ENCODE assay signal across 8 cellular contexts in the genomic region with DNA sequence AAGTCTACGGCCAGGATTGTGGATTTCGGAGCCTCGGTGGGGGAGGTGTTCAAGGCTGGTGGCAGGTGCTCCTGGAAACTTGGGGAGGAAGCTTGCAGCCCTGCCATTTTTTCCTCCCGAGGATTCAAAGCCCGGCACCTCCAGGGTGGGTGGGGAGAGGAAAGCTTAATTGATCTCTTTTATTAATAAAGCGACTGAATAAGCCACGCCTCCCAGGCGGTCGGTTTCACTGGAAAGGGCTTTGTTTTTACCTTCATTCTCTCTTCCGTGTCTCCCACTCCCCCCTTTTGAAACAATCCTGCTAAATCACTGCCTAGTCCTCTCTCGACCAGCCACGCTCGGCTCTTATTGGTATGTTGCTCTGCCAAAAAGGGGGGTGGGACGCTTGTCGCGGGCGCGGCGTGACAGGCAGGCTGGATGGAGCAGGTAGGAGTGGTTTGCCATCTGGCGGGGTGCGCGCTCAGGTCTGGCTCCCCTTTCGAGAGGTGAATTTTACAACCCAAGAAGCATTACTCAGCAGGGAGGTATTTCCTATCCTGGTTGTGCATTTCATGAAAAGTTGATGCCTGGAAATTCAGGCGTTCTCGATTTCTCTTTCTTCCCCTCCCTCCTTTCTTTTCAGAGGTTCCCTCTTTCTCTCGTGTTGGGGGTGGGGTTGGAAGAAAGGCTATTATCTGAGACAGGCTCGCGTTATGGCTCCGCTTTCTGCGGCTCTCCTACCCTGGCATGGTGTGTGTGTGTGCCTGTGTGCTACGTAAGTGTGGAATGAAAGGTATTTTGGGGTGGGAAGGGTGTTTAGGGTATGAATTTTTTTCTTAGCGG. TPM values are rescaled to one million over a fixed set of nuclear protein-coding genes. Genes with fewer than 3 reads are reported as not detected.
DNase-seq lines count a peak whose midpoint lies in the region; ATAC-seq, FAIRE-seq and TF ChIP-seq lines count a peak whose summit lies in the region.

No MANE protein-coding gene starts in this region.

- H3K27ac ChIP-seq in ectodermal cell (ENCODE audit: insufficient read depth, low read depth, low read length, poor library complexity, severe bottlenecking) (peak overlapping the region; percentile 47), mesendoderm (ENCODE audit: low read depth, low read length) (peak overlapping the region; percentile 97)

- 0% methylated on average over 31 to 32 of the region's 32 CpGs for WGBS in ectodermal cell, 2 experiments
- WGBS in mesendoderm (ENCODE audit: extremely low coverage, insufficient coverage, low lambda C conversion rate): no CpG with 5 or more reads among the region's 32 CpGs

- H2BK15ac ChIP-seq in mesendoderm (replicated peaks; ENCODE audit: low read depth): no peak overlapping the region

- no peak overlapping the region for H2BK5ac ChIP-seq in mesendoderm (ENCODE audit: low read length)

- H3K56ac ChIP-seq in mesendoderm (ENCODE audit: low read length): peak overlapping the region; percentile 90

- peaks cover 3% of the 10 kb centered on the region for H3K79me1 ChIP-seq in mesendoderm (ENCODE audit: low read length)

- ATAC-seq in stimulated activated naive CD8-positive, alpha-beta T cell treated with anti-CD3 and anti-CD28 coated beads, Interleukin-15, Interleukin-2, amounts not matched to agents 100 U/mL and 50 U/mL, for 24 hours: no peak
- ATAC-seq in GM21723 (IDR thresholded peaks at IDR 0.05; ENCODE audit: unreplicated experiment) (no peak), GM18502 (IDR thresholded peaks at IDR 0.05; ENCODE audit: poor library complexity, unreplicated experiment) (no peak)

- H3K23ac ChIP-seq in mesendoderm (ENCODE audit: low read length): no peak overlapping the region

- no peak overlapping the region for H2BK120ac ChIP-seq in mesendoderm (ENCODE audit: low read depth, low read length)

- H3K4me1 ChIP-seq in ectodermal cell (ENCODE audit: control insufficient read depth, insufficient read depth, low read length) (peaks cover 8% of the 10 kb centered on the region), mesendoderm (ENCODE audit: control insufficient read depth, low read depth, low read length) (peaks cover 15% of the 10 kb centered on the region)

- no peak for DNase-seq in GM12891 (ENCODE audit: insufficient read length, low spot score)
- peak; percentile 69 for DNase-seq in NCI-H2107 (lab: John Stamatoyannopoulos, UW)
- DNase-seq in activated CD4-positive, alpha-beta T cell treated with anti-CD3 and anti-CD28 coated beads, Interleukin-2, amount 50 U/mL, for 1 hour: peak; percentile 32
- peak; percentile 91 for DNase-seq in mesendoderm
- peak; percentile 47 for DNase-seq in stimulated activated naive CD8-positive, alpha-beta T cell treated with anti-CD3 and anti-CD28 coated beads, Interleukin-15, Interleukin-2, amounts not matched to agents 100 U/mL and 50 U/mL, for 24 hours

- no peak overlapping the region for H4K5ac ChIP-seq in mesendoderm (ENCODE audit: low read length)

- H3K36me3 ChIP-seq in ectodermal cell (ENCODE audit: control insufficient read depth, insufficient read depth, low read length) (no peaks in the 10 kb centered on the region), mesendoderm (ENCODE audit: control insufficient read depth, insufficient read depth, low read length) (no peaks in the 10 kb centered on the region)

- peak overlapping the region; percentile 92 for H3K4ac ChIP-seq in mesendoderm (ENCODE audit: low read depth, low read length)

- TF ChIP-seq POLR2A in GM12891 (IDR thresholded peaks at IDR 0.05; ENCODE audit: low read depth, low read length): no peak

- peak overlapping the region; percentile 49 for H3K4me2 ChIP-seq in mesendoderm (ENCODE audit: low read length)

- H3K18ac ChIP-seq in mesendoderm (ENCODE audit: low read length): peak overlapping the region; percentile 82

- peak overlapping the region; percentile 79 for H3K9ac ChIP-seq in mesendoderm (ENCODE audit: low read length)

- no peak overlapping the region for H2AK5ac ChIP-seq in mesendoderm (ENCODE audit: low read length)

- H3K79me2 ChIP-seq in mesendoderm (ENCODE audit: control insufficient read depth, insufficient read depth, low read length): peaks cover 33% of the 10 kb centered on the region

- H3K9me3 ChIP-seq in ectodermal cell (ENCODE audit: control insufficient read depth, low read length): no peaks in the 10 kb centered on the region

- H3K27me3 ChIP-seq in ectodermal cell (ENCODE audit: control insufficient read depth, insufficient read depth, low read length, poor library complexity, severe bottlenecking) (peaks cover 10% of the 10 kb centered on the region), mesendoderm (ENCODE audit: insufficient read depth, low read length, poor library complexity) (peaks cover 1% of the 10 kb centered on the region)

- peak; percentile 81 for FAIRE-seq in GM12891 (lab: Jason Lieb, UNC)

- H3K4me3 ChIP-seq in ectodermal cell (ENCODE audit: insufficient read depth, low read depth, low read length): peak overlapping the region; percentile 74
- peak overlapping the region; percentile 74 for H3K4me3 ChIP-seq in mesendoderm (ENCODE audit: low read length)

- no peak overlapping the region for H4K8ac ChIP-seq in mesendoderm (ENCODE audit: low read depth, low read length)

TF ChIP-seq in GM12891, 5 proteins besides CTCF, POLR2A, EP300 and RAD21:
- TF ChIP-seq POU2F2 (IDR thresholded peaks at IDR 0.05; ENCODE audit: low read depth, low read length) (no peak), TAF1 (IDR thresholded peaks at IDR 0.05; ENCODE audit: low read depth, low read length) (no peak), PAX5 (IDR thresholded peaks at IDR 0.05; ENCODE audit: insufficient read depth, low read length, severe bottlenecking) (no peak), POLR2AphosphoS5 (IDR thresholded peaks at IDR 0.05; ENCODE audit: low read depth, low read length) (no peak), SPI1 (IDR thresholded peaks at IDR 0.05; ENCODE audit: low read depth, low read length) (no peak)
TF ChIP-seq in GM12891: peak in this region for 0.

RNA-seq across cellular contexts. Expression of a gene that starts 1.4 kb away (rescaled TPM):
- polyA plus RNA-seq in GM12891 (2012; ENCODE audit: low read depth, missing spikeins): 8.8 TPM
- 33.9 TPM for polyA plus RNA-seq in ectodermal cell (2013, experiment 1 of 4)
- polyA plus RNA-seq in ectodermal cell (2013, experiment 2 of 4): 39.1 TPM
- polyA plus RNA-seq in ectodermal cell (2013, experiment 3 of 4): 37.8 TPM
- 32.3 TPM for polyA plus RNA-seq in ectodermal cell (2013, experiment 4 of 4)
- polyA plus RNA-seq in mesendoderm (2013, experiment 1 of 2): 76.3 TPM
- 81.0 TPM for polyA plus RNA-seq in mesendoderm (2013, experiment 2 of 2)
